In genomic region chr10:79726620-79727019, GRCh38 we compare ENCODE assay signal across 9 cellular contexts. TPM values are rescaled to one million over a fixed set of nuclear protein-coding genes. Genes with fewer than 3 reads are reported as not detected.
DNase-seq lines count a peak whose midpoint lies in the region; ATAC-seq, FAIRE-seq and TF ChIP-seq lines count a peak whose summit lies in the region.
"Not testable (repeated sequence)": the region's sequence is repeated elsewhere in the genome, so short reads cannot be mapped to it uniquely, and the experiment has no call there.
"Had no signal": no experiment of that assay in that cellular context is flagged by ENCODE, and none has a peak within 500 bp of the region (broad histone marks: within the 10 kb centered on the region; RNA-seq: fewer than 3 reads in every experiment).

No MANE protein-coding gene starts in this region.

- H4K5ac ChIP-seq in IMR-90 (ENCODE audit: low read depth, low read length): not testable (repeated sequence)

- not testable (repeated sequence) for H4K91ac ChIP-seq in IMR-90 (ENCODE audit: insufficient read depth, low read depth, low read length)

- not testable (repeated sequence) for TF ChIP-seq EP300 in HepG2 (IDR thresholded peaks at IDR 0.05; ENCODE audit: low read depth in 2 of 2, low read length in 2 of 2); HepG2 (CRISPR knock-in tag; IDR thresholded peaks at IDR 0.05; ENCODE audit: borderline replicate concordance)

- not testable (repeated sequence) for H3K14ac ChIP-seq in IMR-90 (replicated peaks; ENCODE audit: low read depth, low read length)

- H2BK15ac ChIP-seq in IMR-90 (ENCODE audit: low read depth, low read length): not testable (repeated sequence)

- H3K79me2 ChIP-seq in astrocyte (ENCODE audit: insufficient read depth, low read length); endothelial cell of umbilical vein (ENCODE audit: control insufficient read depth, insufficient read depth, low read length); HepG2 (ENCODE audit: insufficient read depth, low read length): not testable (repeated sequence)

- not testable (repeated sequence) for H3K4me3 ChIP-seq in IMR-90 (ENCODE audit: insufficient read depth, low read depth, low read length); astrocyte (ENCODE audit: insufficient read depth, low read depth, low read length); endothelial cell of umbilical vein (replicated peaks in 1 of 3; ENCODE audit: insufficient read depth in 1 of 3, low read depth in 1 of 3, low read length in 3 of 3); fibroblast of pulmonary artery (replicated peaks; ENCODE audit: low read depth, low read length); HepG2 (replicated peaks in 1 of 3; ENCODE audit: insufficient read depth in 1 of 3, low read depth in 2 of 3, low read length in 3 of 3)

- dilution Hi-C loops in IMR-90 (cut with HindIII; ENCODE audit: low sequenced_read_pairs, unreplicated experiment); endothelial cell of umbilical vein (cut with MboI; ENCODE audit: extremely low pct_ligation_motif_present, low sequenced_read_pairs): not testable (repeated sequence)

- H3K36me3 ChIP-seq in IMR-90 (ENCODE audit: control insufficient read depth, insufficient read depth, low read length); astrocyte (ENCODE audit: insufficient read depth, low read length); endothelial cell of umbilical vein (ENCODE audit: control insufficient read depth in 2 of 2, extremely low read depth in 1 of 2, insufficient read depth in 2 of 2, low read length in 2 of 2); HepG2 (replicated peaks in 1 of 2; ENCODE audit: control insufficient read depth in 1 of 2, insufficient read depth in 2 of 2, low read length in 2 of 2): not testable (repeated sequence)

- not testable (repeated sequence) for BruUV-seq in IMR-90 (replicated peaks; lab: Mats Ljungman, UMichigan); endothelial cell of umbilical vein (replicated peaks; lab: Mats Ljungman, UMichigan); HepG2 (replicated peaks; lab: Mats Ljungman, UMichigan)

- not testable (repeated sequence) for H2AK9ac ChIP-seq in IMR-90 (replicated peaks; ENCODE audit: low read depth, low read length, poor library complexity)

- H3K9me3 Mint-ChIP-seq in astrocyte (ENCODE audit: unreplicated experiment): not testable (repeated sequence)

- not testable (repeated sequence) for H2BK5ac ChIP-seq in IMR-90 (ENCODE audit: low read depth, low read length, poor library complexity, severe bottlenecking)

- POLR2A ChIA-PET in IMR-90 (lab: Charles Lee; ENCODE audit: unreplicated experiment); endothelial cell of umbilical vein (lab: Charles Lee); HepG2 (lab: Yijun Ruan, JAX): not testable (repeated sequence)

- H3K27me3 Mint-ChIP-seq in astrocyte (ENCODE audit: low read depth, unreplicated experiment): not testable (repeated sequence)

- TF ChIP-seq RAD21 in IMR-90 (IDR thresholded peaks at IDR 0.05; ENCODE audit: low read length); HepG2 (CRISPR knock-in tag; IDR thresholded peaks at IDR 0.05): not testable (repeated sequence)

- peak; percentile 42 for ATAC-seq in IMR-90 (ENCODE audit: low read depth)
- ATAC-seq in HepG2: not testable (repeated sequence)

- H3K4me1 Mint-ChIP-seq in astrocyte (ENCODE audit: low read depth, unreplicated experiment): not testable (repeated sequence)

- in situ Hi-C loops in IMR-90 (cut with MboI; ENCODE audit: low sequenced_read_pairs); HepG2 (cut with HindIII; ENCODE audit: extremely low pct_ligation_motif_present, low pct_unique_long_range_greater_than_20kb): not testable (repeated sequence)

- not testable (repeated sequence) for H2BK120ac ChIP-seq in IMR-90 (ENCODE audit: low read depth, low read length)

- H3K79me1 ChIP-seq in IMR-90 (ENCODE audit: low read depth in 1 of 2, low read length in 2 of 2): not testable (repeated sequence)

- not testable (repeated sequence) for H3K4me3 Mint-ChIP-seq in astrocyte (ENCODE audit: unreplicated experiment)

- TF ChIP-seq POLR2A in IMR-90 (IDR thresholded peaks at IDR 0.05; ENCODE audit: low read depth, low read length); endothelial cell of umbilical vein (IDR thresholded peaks at IDR 0.05; ENCODE audit: low read depth, low read length); HepG2 (IDR thresholded peaks at IDR 0.05; ENCODE audit: insufficient read depth in 1 of 2, low read depth in 2 of 2, low read length in 2 of 2): not testable (repeated sequence)

- not testable (repeated sequence) for H3K27ac ChIP-seq in IMR-90 (ENCODE audit: insufficient read depth, low read length); astrocyte (ENCODE audit: low read depth, low read length); endothelial cell of umbilical vein (ENCODE audit: insufficient read depth, low read depth, low read length); HepG2 (ENCODE audit: extremely low read length, insufficient read depth, low read length)

- not testable (repeated sequence) for H3K4me2 ChIP-seq in IMR-90 (ENCODE audit: low read depth, low read length); astrocyte (ENCODE audit: low read length); endothelial cell of umbilical vein (ENCODE audit: insufficient read depth, low read length); HepG2 (ENCODE audit: low read depth, low read length)

- not testable (repeated sequence) for H3K9me3 ChIP-seq in IMR-90 (ENCODE audit: control insufficient read depth, insufficient read depth, low read length); astrocyte (ENCODE audit: insufficient read depth, low read depth, low read length); endothelial cell of umbilical vein (replicated peaks; ENCODE audit: control insufficient read depth, insufficient read depth, low read length); HepG2 (ENCODE audit: low read length)

- H3K9ac ChIP-seq in IMR-90 (ENCODE audit: low read depth, low read length); astrocyte (ENCODE audit: low read length); endothelial cell of umbilical vein (replicated peaks; ENCODE audit: extremely low read depth, insufficient read depth, low read length); HepG2 (ENCODE audit: insufficient read depth, low read depth, low read length): not testable (repeated sequence)

- H3K4ac ChIP-seq in IMR-90 (ENCODE audit: low read depth, low read length): not testable (repeated sequence)

- H3K18ac ChIP-seq in IMR-90 (ENCODE audit: low read depth, low read length): not testable (repeated sequence)

- not testable (repeated sequence) for H3K9me1 ChIP-seq in IMR-90 (ENCODE audit: insufficient read depth, low read length); endothelial cell of umbilical vein (replicated peaks; ENCODE audit: control insufficient read depth, extremely low read depth, insufficient read depth, low read length)

- TF ChIP-seq CTCF in IMR-90 (conservative IDR thresholded peaks at IDR 0.05; ENCODE audit: low read depth, low read length); astrocyte (IDR thresholded peaks at IDR 0.05; ENCODE audit: insufficient read depth, low read depth, low read length); endothelial cell of umbilical vein (IDR thresholded peaks at IDR 0.05; ENCODE audit: extremely low read depth in 1 of 2, insufficient read depth in 1 of 2, low read depth in 1 of 2, low read length in 2 of 2); fibroblast of pulmonary artery (IDR thresholded peaks at IDR 0.05; ENCODE audit: low read length, missing control alignments); HepG2 (CRISPR knock-in tag; IDR thresholded peaks at IDR 0.05): not testable (repeated sequence)

- not testable (repeated sequence) for H3K27me3 ChIP-seq in IMR-90 (ENCODE audit: control insufficient read depth, insufficient read depth, low read length); astrocyte (ENCODE audit: insufficient read depth, low read length); endothelial cell of umbilical vein (ENCODE audit: control insufficient read depth in 2 of 2, insufficient read depth in 2 of 2, low read length in 2 of 2); HepG2 (ENCODE audit: control insufficient read depth in 1 of 2, insufficient read depth in 2 of 2, low read length in 2 of 2)

- not testable (repeated sequence) for H3K36me3 Mint-ChIP-seq in astrocyte (ENCODE audit: low read depth, unreplicated experiment)

- H3K23ac ChIP-seq in IMR-90 (ENCODE audit: low read depth, low read length): not testable (repeated sequence)

- DNase-seq in Daoy (ENCODE audit: low read depth) (peak; percentile 0), IMR-90 (peak; percentile 7), NCI-H69 (lab: John Stamatoyannopoulos, UW) (peak; percentile 62), astrocyte (ENCODE audit: low read depth) (peak; percentile 1), endothelial cell of umbilical vein (ENCODE audit: low read depth, low spot score) (peak; percentile 3), fibroblast of pulmonary artery (ENCODE audit: low read depth) (peak; percentile 0), HepG2 (ENCODE audit: low spot score) (peak; percentile 6)

- H2BK20ac ChIP-seq in IMR-90 (ENCODE audit: low read depth, low read length): not testable (repeated sequence)

- CTCF ChIA-PET in IMR-90 (lab: Yijun Ruan, JAX); endothelial cell of umbilical vein (lab: Charles Lee); HepG2 (lab: Yijun Ruan, JAX; ENCODE audit: low intra/inter-chr PET ratio, low total read pairs): not testable (repeated sequence)

- not testable (repeated sequence) for H4K8ac ChIP-seq in IMR-90 (ENCODE audit: low read depth in 2 of 2, low read length in 2 of 2)

- not testable (repeated sequence) for H2AFZ ChIP-seq in IMR-90 (replicated peaks; ENCODE audit: low read length, poor library complexity); astrocyte (ENCODE audit: low read depth, low read length); endothelial cell of umbilical vein (ENCODE audit: low read depth, low read length); HepG2 (ENCODE audit: low read length)

- not testable (repeated sequence) for H4K20me1 ChIP-seq in IMR-90 (ENCODE audit: insufficient read depth, low read length); astrocyte (ENCODE audit: insufficient read depth, low read length); endothelial cell of umbilical vein (replicated peaks; ENCODE audit: control insufficient read depth, extremely low read depth, insufficient read depth, low read length); HepG2 (ENCODE audit: insufficient read depth, low read length)

- intact Hi-C loops in IMR-90 (cut with micrococcal nuclease); endothelial cell of umbilical vein (cut with micrococcal nuclease); HepG2 (cut with micrococcal nuclease; ENCODE audit: unreplicated experiment): not testable (repeated sequence)

- not testable (repeated sequence) for H2AK5ac ChIP-seq in IMR-90 (ENCODE audit: low read depth, low read length)

- not testable (repeated sequence) for FAIRE-seq in astrocyte (lab: Jason Lieb, UNC); endothelial cell of umbilical vein (lab: Jason Lieb, UNC); HepG2 (lab: Jason Lieb, UNC)

- H3K56ac ChIP-seq in IMR-90 (ENCODE audit: extremely low read depth, insufficient read depth, low read length): not testable (repeated sequence)

- not testable (repeated sequence) for H3K4me1 ChIP-seq in IMR-90 (ENCODE audit: control insufficient read depth, insufficient read depth, low read length); astrocyte (ENCODE audit: insufficient read depth, low read length); endothelial cell of umbilical vein (ENCODE audit: control insufficient read depth, extremely low read depth, insufficient read depth, low read length); HepG2 (ENCODE audit: insufficient read depth, low read length)

- H3K27ac Mint-ChIP-seq in astrocyte (ENCODE audit: unreplicated experiment): not testable (repeated sequence)

- no CpG with 5 or more reads among the region's 1 CpG for WGBS in IMR-90 (ENCODE audit: extremely low coverage in 2 of 2, insufficient read length in 1 of 2), 2 experiments
- 38% methylated on average over 1 of the region's 1 CpG for WGBS in HepG2 (ENCODE audit: low lambda C conversion rate)

RNA-seq across cellular contexts. Expression of gene NUTM2B, which starts 23.6 kb away (rescaled TPM):
- total RNA-seq in Daoy (2014; rRNA removed; shearing (Covaris generic)): 0.11 TPM in 1 of 2 replicates, not detected in the other
- total RNA-seq in IMR-90 (2012; rRNA removed) (under 0.01 and 0.18 TPM in 2 replicates), astrocyte (0.70 TPM in 1 of 2 replicates, not detected in the other), endothelial cell of umbilical vein (0.14 and 0.86 TPM in 2 replicates), HepG2 (2016; rRNA removed; fragmentation: Illumina TruSeq; extraction: Trizol) (0.27 TPM in 2 replicates)
- polyA plus RNA-seq in IMR-90 (2012; rRNA removed) (0.22 and 0.29 TPM in 2 replicates), endothelial cell of umbilical vein (0.19 and 0.35 TPM in 2 replicates), HepG2 (2011; rRNA removed) (0.16 and 0.20 TPM in 2 replicates)
- 0.19 and 0.25 TPM in 2 replicates for polyA plus RNA-seq in IMR-90 (2012; cell fraction: cytosol; rRNA removed)
- 0.25 and 0.37 TPM in 2 replicates for polyA plus RNA-seq in IMR-90 (2012; cell fraction: nucleus; rRNA removed; ENCODE audit: low replicate concordance)
- 0.23 and 0.37 TPM in 2 replicates for polyA plus RNA-seq in endothelial cell of umbilical vein (2011; cell fraction: cytosol; rRNA removed)
- polyA plus RNA-seq in endothelial cell of umbilical vein (2011; cell fraction: nucleus; rRNA removed): 0.53 and 0.66 TPM in 2 replicates
- polyA plus RNA-seq in endothelial cell of umbilical vein (2012): 0.39 and 0.59 TPM in 2 replicates
- polyA minus RNA-seq in endothelial cell of umbilical vein: 0.15 and 0.53 TPM in 2 replicates
- 0.51 TPM for polyA minus RNA-seq in endothelial cell of umbilical vein (2011; cell fraction: cytosol; rRNA and poly(A)+ RNA removed)
- 0.67 and 0.82 TPM in 2 replicates for polyA minus RNA-seq in endothelial cell of umbilical vein (2011; cell fraction: nucleus; rRNA and poly(A)+ RNA removed)
- total RNA-seq in HepG2 (2016; cell fraction: cytosol; rRNA removed; fragmentation: Illumina TruSeq; extraction: Trizol; ENCODE audit: low read depth): 0.10 and 0.53 TPM in 2 replicates
- total RNA-seq in HepG2 (2016; cell fraction: insoluble cytoplasmic fraction; rRNA removed; fragmentation: Illumina TruSeq; extraction: Trizol): 0.42 and 0.48 TPM in 2 replicates
- 0.22 and 0.24 TPM in 2 replicates for total RNA-seq in HepG2 (2016; cell fraction: membrane; rRNA removed; fragmentation: Illumina TruSeq; extraction: Trizol)
- 0.41 and 0.56 TPM in 2 replicates for total RNA-seq in HepG2 (2016; cell fraction: nucleus; rRNA removed; fragmentation: Illumina TruSeq; extraction: Trizol)
- polyA plus RNA-seq in HepG2 (2011; cell fraction: cytosol; rRNA removed): 0.13 TPM in 2 replicates
- 0.24 and 0.31 TPM in 2 replicates for polyA plus RNA-seq in HepG2 (2011; cell fraction: nucleus; rRNA removed)
- polyA plus RNA-seq in HepG2 (2012): 0.39 and 0.53 TPM in 2 replicates
- 0.08 and 0.35 TPM in 2 replicates for polyA plus RNA-seq in HepG2 (2016; cell fraction: cytosol; fragmentation: Illumina TruSeq; extraction: Trizol; ENCODE audit: low read depth)
- polyA plus RNA-seq in HepG2 (2016; cell fraction: insoluble cytoplasmic fraction; fragmentation: Illumina TruSeq; extraction: Trizol; ENCODE audit: low read depth): 0.46 and 0.53 TPM in 2 replicates
- 0.13 and 0.26 TPM in 2 replicates for polyA plus RNA-seq in HepG2 (2016; cell fraction: membrane; fragmentation: Illumina TruSeq; extraction: Trizol; ENCODE audit: low read depth)
- 0.45 and 0.62 TPM in 2 replicates for polyA plus RNA-seq in HepG2 (2016; cell fraction: nucleus; fragmentation: Illumina TruSeq; extraction: Trizol; ENCODE audit: insufficient read depth, low read depth)
- polyA minus RNA-seq in HepG2 (2011; rRNA and poly(A)+ RNA removed; ENCODE audit: low replicate concordance): 0.12 and 0.30 TPM in 2 replicates
- not detected in 2 replicates for polyA minus RNA-seq in HepG2 (2011; cell fraction: cytosol; rRNA and poly(A)+ RNA removed)
- polyA minus RNA-seq in HepG2 (2011; cell fraction: nucleus; rRNA and poly(A)+ RNA removed): 0.52 and 0.62 TPM in 2 replicates
- total RNA-seq: SJSA1 had no signal
- polyA plus RNA-seq: GM23338 had no signal

Comparison
In these comparisons a context has a peak if more than half of its experiments do, and no peak if none do; other contexts are left out.
1. DNase-seq: peak in every context shown above with its lines; median percentile 62 in NCI-H69; 7 in IMR-90; 6 in HepG2; 3 in endothelial cell of umbilical vein; 1 in astrocyte; 0 in Daoy; 0 in fibroblast of pulmonary artery.